ENCODE assay signal across 12 cellular contexts in the genomic region with DNA sequence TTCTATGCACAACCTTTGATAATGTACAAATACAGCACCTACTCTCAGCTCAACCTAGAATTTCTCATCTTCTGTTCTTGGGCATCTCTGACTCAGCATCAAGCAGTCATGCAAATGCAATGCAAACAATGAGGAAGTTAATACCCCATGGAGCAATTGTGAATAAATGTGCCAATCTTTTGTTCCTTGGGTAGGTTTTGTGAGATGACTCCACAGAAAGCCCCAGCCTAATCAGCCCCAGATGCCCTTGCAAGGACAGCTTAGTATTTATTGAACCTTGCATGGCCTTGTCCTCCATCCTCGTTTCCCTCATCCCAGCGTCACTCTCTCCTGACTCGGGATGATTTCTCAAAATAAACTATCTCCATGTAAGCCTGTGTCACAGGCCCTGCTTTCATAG.
A peak's percentile ranks its signal among the peaks of the same experiment; 100 is the strongest.
DNase-seq lines count a peak whose midpoint lies in the region; ATAC-seq and TF ChIP-seq lines count a peak whose summit lies in the region.
"Had no signal": no experiment of that assay in that cellular context is flagged by ENCODE, and none has a peak within 500 bp of the region (broad histone marks: within the 10 kb centered on the region; RNA-seq: fewer than 3 reads in every experiment).

No MANE protein-coding gene starts in this region.

- H3K4me3 Mint-ChIP-seq in GM23338, result no peak overlapping the region
- no peak overlapping the region for H3K4me3 Mint-ChIP-seq in activated CD4-positive, alpha-beta T cell treated with anti-CD3 and anti-CD28 coated beads for 36 hours

- H3K27me3 Mint-ChIP-seq in GM23338 (ENCODE audit: insufficient read depth, low read depth, poor library complexity), result peaks cover 2% of the 10 kb centered on the region
- no peaks in the 10 kb centered on the region for H3K27me3 Mint-ChIP-seq in activated CD4-positive, alpha-beta T cell treated with anti-CD3 and anti-CD28 coated beads for 36 hours

- H3K4me2 ChIP-seq in GM23338 (peak overlapping the region; percentile 18; the same call in 1 of the 2 replicates), osteoblast (ENCODE audit: insufficient read depth, low read length) (peak overlapping the region; percentile 40)

- H3K9me3 Mint-ChIP-seq in GM23338, result peaks cover 16% of the 10 kb centered on the region; the same call in 2 of the 3 replicates
- H3K9me3 Mint-ChIP-seq in activated CD4-positive, alpha-beta T cell treated with anti-CD3 and anti-CD28 coated beads for 36 hours (ENCODE audit: low read depth), result no peaks in the 10 kb centered on the region

- H3K27ac Mint-ChIP-seq in GM23338, result peak overlapping the region; percentile 97
- no peak overlapping the region for H3K27ac Mint-ChIP-seq in activated CD4-positive, alpha-beta T cell treated with anti-CD3 and anti-CD28 coated beads for 36 hours

- H3K4me1 ChIP-seq in GM23338 (ENCODE audit: insufficient read depth) (peaks cover 30% of the 10 kb centered on the region), NT2/D1 (ENCODE audit: insufficient read depth, insufficient read length) (no peaks in the 10 kb centered on the region), osteoblast (ENCODE audit: insufficient read depth, low read length) (peaks cover 36% of the 10 kb centered on the region)

- H3K4me3 ChIP-seq in GM23338, result no peak overlapping the region
- H3K4me3 ChIP-seq in NT2/D1 (ENCODE audit: insufficient read length, low read depth), result no peak overlapping the region
- H3K4me3 ChIP-seq in epithelial cell of proximal tubule (ENCODE audit: low read depth, low read length), result no peak overlapping the region
- no peak overlapping the region for H3K4me3 ChIP-seq in osteoblast (ENCODE audit: insufficient read depth, low read length)
- H3K4me3 ChIP-seq: skin epidermis had no signal

- H3K27ac ChIP-seq in GM23338 (ENCODE audit: low read depth), result peak overlapping the region; percentile 80
- H3K27ac ChIP-seq in osteoblast (ENCODE audit: low read depth, low read length), result peak overlapping the region; percentile 70
- H3K27ac ChIP-seq: skin epidermis had no signal

- H2AFZ ChIP-seq in GM23338 (no peak overlapping the region), osteoblast (ENCODE audit: low read length) (peak overlapping the region; percentile 8)

- H3K36me3 ChIP-seq in GM23338 (ENCODE audit: insufficient read depth) (no peaks in the 10 kb centered on the region), NT2/D1 (ENCODE audit: insufficient read depth, insufficient read length, low read length) (no peaks in the 10 kb centered on the region), osteoblast (ENCODE audit: insufficient read depth, low read length) (no peaks in the 10 kb centered on the region)

- ATAC-seq in GM23338, result peak; percentile 98
- ATAC-seq in activated CD4-positive, alpha-beta T cell treated with anti-CD3 and anti-CD28 coated beads for 36 hours, result no peak

- no peaks in the 10 kb centered on the region for H3K27me3 ChIP-seq in GM23338 (ENCODE audit: insufficient read depth)
- no peaks in the 10 kb centered on the region for H3K27me3 ChIP-seq in NT2/D1 (ENCODE audit: insufficient read depth, insufficient read length)
- H3K27me3 ChIP-seq in osteoblast (ENCODE audit: insufficient read depth, low read length), result no peaks in the 10 kb centered on the region

- H3F3A ChIP-seq in GM23338 (replicated peaks; ENCODE audit: low read depth), result no peaks in the 10 kb centered on the region

- CTCF ChIA-PET in activated CD4-positive, alpha-beta T cell treated with anti-CD3 and anti-CD28 coated beads for 36 hours (lab: Charles Lee), result no interaction called here

- peaks cover 24% of the 10 kb centered on the region for H3K36me3 Mint-ChIP-seq in GM23338 (ENCODE audit: low read depth)
- H3K36me3 Mint-ChIP-seq in activated CD4-positive, alpha-beta T cell treated with anti-CD3 and anti-CD28 coated beads for 36 hours (ENCODE audit: low read depth), result no peaks in the 10 kb centered on the region

- H3K79me2 ChIP-seq in GM23338 (replicated peaks; ENCODE audit: insufficient read depth) (no peaks in the 10 kb centered on the region), osteoblast (ENCODE audit: insufficient read depth, low read length) (no peaks in the 10 kb centered on the region)

- no peak overlapping the region for H3K9ac ChIP-seq in NT2/D1 (ENCODE audit: insufficient read length, low read depth)

- intact Hi-C loops in activated CD4-positive, alpha-beta T cell treated with anti-CD3 and anti-CD28 coated beads for 36 hours (cut with DNase I, micrococcal nuclease), result no loop called here

- POLR2A ChIA-PET in activated CD4-positive, alpha-beta T cell treated with anti-CD3 and anti-CD28 coated beads for 36 hours (lab: Charles Lee), result no interaction called here

- H3K4me1 Mint-ChIP-seq in GM23338, result peaks cover 42% of the 10 kb centered on the region
- no peaks in the 10 kb centered on the region for H3K4me1 Mint-ChIP-seq in activated CD4-positive, alpha-beta T cell treated with anti-CD3 and anti-CD28 coated beads for 36 hours

- H4K20me1 ChIP-seq in GM23338 (replicated peaks; ENCODE audit: insufficient read depth) (no peaks in the 10 kb centered on the region), osteoblast (ENCODE audit: insufficient read depth, low read length) (no peaks in the 10 kb centered on the region)

- no peak for TF ChIP-seq CTCF in GM23338 (conservative IDR thresholded peaks at IDR 0.05; ENCODE audit: low read depth in 2 of 2)
- no peak for TF ChIP-seq CTCF in epithelial cell of proximal tubule (conservative IDR thresholded peaks at IDR 0.05; ENCODE audit: low read depth, low read length)
- TF ChIP-seq CTCF in osteoblast (IDR thresholded peaks at IDR 0.05; ENCODE audit: extremely low read depth, low read depth, low read length), result no peak
- TF ChIP-seq CTCF in GM20000 (IDR thresholded peaks at IDR 0.05; ENCODE audit: extremely low read depth, missing control alignments), result no peak

- peaks cover 4% of the 10 kb centered on the region; the same call in 1 of the 2 replicates for H3K9me3 ChIP-seq in NT2/D1 (ENCODE audit: insufficient read depth, low read length)
- H3K9me3 ChIP-seq in osteoblast (ENCODE audit: low read depth, low read length), result no peaks in the 10 kb centered on the region

- peak; percentile 86 for DNase-seq in GM23338 (ENCODE audit: low spot score)
- DNase-seq in NT2/D1 (ENCODE audit: low read depth, low spot score), result peak; percentile 80
- peak; percentile 96 for DNase-seq in epithelial cell of proximal tubule (ENCODE audit: low read depth)
- DNase-seq in osteoblast (ENCODE audit: insufficient read length, low spot score, missing footprints), result peak; percentile 59
- DNase-seq in stimulated activated CD4-positive, alpha-beta T cell treated with anti-CD3 and anti-CD28 coated beads, Interleukin-12 subunit alpha, Interleukin-12 subunit beta, amount 100 ng/mL, for 4 hours, result no peak
- no peak for DNase-seq in mucosa of gallbladder (ENCODE audit: low spot score)
- no peak for DNase-seq in GM20000 (ENCODE audit: low spot score)
- no peak for DNase-seq in activated CD4-positive, alpha-beta T cell treated with anti-CD3 and anti-CD28 coated beads for 36 hours
- DNase-seq: activated T-cell treated with anti-CD3 and anti-CD28 coated beads, Interleukin-2, amount 50 U/mL, for 48 hours; Karpas-422; SHP77 treated with DMSO at 0.1 percent for 48 hours had no signal

- H3K9me2 ChIP-seq in GM23338 (ENCODE audit: insufficient read depth), result no peaks in the 10 kb centered on the region

TF ChIP-seq in GM23338, 12 proteins besides CTCF, POLR2A, EP300 and RAD21 (continues in another document):
- TF ChIP-seq NANOG (IDR thresholded peaks at IDR 0.05; ENCODE audit: borderline replicate concordance) (peak; percentile 77; the same call in 1 of the 2 replicates), JUNB (IDR thresholded peaks at IDR 0.05; ENCODE audit: unreplicated experiment) (no peak), CREB1 (CRISPR knock-in tag; IDR thresholded peaks at IDR 0.05; ENCODE audit: low read depth) (0 out of 2 replicates have a peak, but pooled peaks have one; percentile 7), ZNF114 (CRISPR knock-in tag; IDR thresholded peaks at IDR 0.05) (no peak)

Comparison
In these comparisons a context has a peak if more than half of its experiments do, and no peak if none do; other contexts are left out.
1. DNase-seq: peak in GM23338 (single experiment), NT2/D1 (single experiment), epithelial cell of proximal tubule (single experiment) and osteoblast (single experiment); none in stimulated activated CD4-positive, alpha-beta T cell treated with anti-CD3 and anti-CD28 coated beads, Interleukin-12 subunit alpha, Interleukin-12 subunit beta, amount 100 ng/mL, for 4 hours (single experiment), mucosa of gallbladder (single experiment), GM20000 (single experiment) and activated CD4-positive, alpha-beta T cell treated with anti-CD3 and anti-CD28 coated beads for 36 hours (single experiment).